Comparison of ENCODE assay signal across 14 cellular contexts in genomic region chr2:29065479-29065847, GRCh38. TPM values are rescaled to one million over a fixed set of nuclear protein-coding genes. Genes with fewer than 3 reads are reported as not detected.
DNase-seq lines count a peak whose midpoint lies in the region; ATAC-seq and TF ChIP-seq lines count a peak whose summit lies in the region.
"Had no signal": no experiment of that assay in that cellular context is flagged by ENCODE, and none has a peak within 500 bp of the region (broad histone marks: within the 10 kb centered on the region; RNA-seq: fewer than 3 reads in every experiment).

No MANE protein-coding gene starts in this region.

- no peaks in the 10 kb centered on the region for H4K20me1 ChIP-seq in mammary epithelial cell (ENCODE audit: insufficient read depth, low read length)

- no peak for TF ChIP-seq POLR2A in gastrocnemius medialis (IDR thresholded peaks at IDR 0.05)

- no peak for TF ChIP-seq CTCF in mammary epithelial cell (conservative IDR thresholded peaks at IDR 0.05 in 1 of 2, IDR thresholded peaks at IDR 0.05 in 1 of 2; ENCODE audit: extremely low read depth in 1 of 2, insufficient read depth in 1 of 2, low read depth in 1 of 2, low read length in 2 of 2)
- no peak for TF ChIP-seq CTCF in gastrocnemius medialis (IDR thresholded peaks at IDR 0.05 in 4 of 5, conservative IDR thresholded peaks at IDR 0.05 in 1 of 5)

- H3K27ac Mint-ChIP-seq in T-helper 2 cell treated with Interferon-gamma antibody and Interleukin-4, amounts not matched to agents 5 μg/mL and 100 μg/mL, for 36 hours: no peak overlapping the region
- H3K27ac Mint-ChIP-seq: activated CD4-positive, alpha-beta memory T cell treated with anti-CD3 and anti-CD28 coated beads for 36 hours; activated T-helper 1 cell treated with anti-CD3 and anti-CD28 coated beads, Interleukin-12 subunit alpha, Interleukin-12 subunit beta, Interleukin-2, Interleukin-4 antibody, amounts not matched to agents 30 ng/mL and 10 ng/mL and 1 ng/mL, durations not matched to agents 14 hours and 24 hours and 36 hours; CD8-positive, alpha-beta T cell had no signal

- dilution Hi-C loops in mammary epithelial cell (cut with HindIII; ENCODE audit: low sequenced_read_pairs): no loop called here

- no peaks in the 10 kb centered on the region for H3K79me2 ChIP-seq in mammary epithelial cell (ENCODE audit: insufficient read depth, low read length)

- 14% methylated on average over 4 of the region's 4 CpGs for WGBS in mammary epithelial cell (ENCODE audit: low coverage, missing lambda C conversion rate)

- H3K4me1 Mint-ChIP-seq in T-helper 2 cell treated with Interferon-gamma antibody and Interleukin-4, amounts not matched to agents 5 μg/mL and 100 μg/mL, for 36 hours (ENCODE audit: low read depth): no peaks in the 10 kb centered on the region

- H3K9me3 ChIP-seq in mammary epithelial cell (replicated peaks; ENCODE audit: insufficient read depth, low read length) (no peaks in the 10 kb centered on the region), gastrocnemius medialis (no peaks in the 10 kb centered on the region)

- BruUV-seq in mammary epithelial cell (replicated peaks; lab: Mats Ljungman, UMichigan): no TSS peak

- DNase-seq in C1 segment of cervical spinal cord (lab: John Stamatoyannopoulos, UW) (peak in 8 of 14 donors; percentile 54 to 84 (median 67)), mammary epithelial cell (peak; percentile 29), gastrocnemius medialis (no peak), RPMI8226 (no peak)
- no peak for DNase-seq in T-helper 2 cell treated with Interferon-gamma antibody and Interleukin-4, amounts not matched to agents 5 μg/mL and 100 μg/mL, for 36 hours (ENCODE audit: low spot score)
- DNase-seq: activated CD4-positive, alpha-beta memory T cell treated with anti-CD3 and anti-CD28 coated beads for 36 hours; CD8-positive, alpha-beta T cell; KBM-7; stimulated activated naive CD4-positive, alpha-beta T cell; SW 1271 had no signal

- intact Hi-C loops in mammary epithelial cell (cut with micrococcal nuclease): no loop called here
- intact Hi-C loops in gastrocnemius medialis (cut with DNase I; ENCODE audit: low total_unique reads): no loop called here

- ATAC-seq in gastrocnemius medialis: no peak
- ATAC-seq in GM21529 (IDR thresholded peaks at IDR 0.05; ENCODE audit: unreplicated experiment): no peak
- no peak for ATAC-seq in HG03280 (IDR thresholded peaks at IDR 0.05; ENCODE audit: unreplicated experiment)
- ATAC-seq: CD8-positive, alpha-beta T cell had no signal

- H3K27me3 ChIP-seq in mammary epithelial cell (ENCODE audit: insufficient read depth, low read length) (no peaks in the 10 kb centered on the region), layer of hippocampus (ENCODE audit: control insufficient read depth, insufficient read depth, low read length) (peaks cover 2% of the 10 kb centered on the region), gastrocnemius medialis (no peaks in the 10 kb centered on the region)

- no peaks in the 10 kb centered on the region for H3K36me3 ChIP-seq in mammary epithelial cell (ENCODE audit: insufficient read depth, low read length)
- H3K36me3 ChIP-seq in gastrocnemius medialis: no peaks in the 10 kb centered on the region

- no peaks in the 10 kb centered on the region for H3K9me3 Mint-ChIP-seq in T-helper 2 cell treated with Interferon-gamma antibody and Interleukin-4, amounts not matched to agents 5 μg/mL and 100 μg/mL, for 36 hours
- H3K9me3 Mint-ChIP-seq: activated CD4-positive, alpha-beta memory T cell treated with anti-CD3 and anti-CD28 coated beads for 36 hours; activated T-helper 1 cell treated with anti-CD3 and anti-CD28 coated beads, Interleukin-12 subunit alpha, Interleukin-12 subunit beta, Interleukin-2, Interleukin-4 antibody, amounts not matched to agents 30 ng/mL and 10 ng/mL and 1 ng/mL, durations not matched to agents 14 hours and 24 hours and 36 hours; CD8-positive, alpha-beta T cell had no signal

- peak overlapping the region; percentile 87 for H2AFZ ChIP-seq in mammary epithelial cell (ENCODE audit: low read depth, low read length)

- H3K27ac ChIP-seq in mammary epithelial cell (ENCODE audit: insufficient read depth, low read depth, low read length) (peak overlapping the region; percentile 51), layer of hippocampus (ENCODE audit: low read depth, low read length) (peak overlapping the region; percentile 92), gastrocnemius medialis (peak overlapping the region in 3 of 4 donors; percentile 27 to 50 (median 32))

- in situ Hi-C loops in mammary epithelial cell (cut with MboI; ENCODE audit: low sequenced_read_pairs in 2 of 2) (loop anchor here (5.0 kb wide), 2 partner anchors 42 to 47 kb away; no protein-coding TSS in a partner anchor), gastrocnemius medialis (cut with MboI; ENCODE audit: low sequenced_read_pairs in 4 of 4) (no loop called here)

- peaks cover 56% of the 10 kb centered on the region for H3K4me1 ChIP-seq in mammary epithelial cell (ENCODE audit: insufficient read depth, low read length)
- peaks cover 24 to 27% of the 10 kb centered on the region in 2 donors for H3K4me1 ChIP-seq in gastrocnemius medialis

- H3K36me3 Mint-ChIP-seq in T-helper 2 cell treated with Interferon-gamma antibody and Interleukin-4, amounts not matched to agents 5 μg/mL and 100 μg/mL, for 36 hours (ENCODE audit: low read depth): no peaks in the 10 kb centered on the region
- H3K36me3 Mint-ChIP-seq: activated CD4-positive, alpha-beta memory T cell treated with anti-CD3 and anti-CD28 coated beads for 36 hours; CD8-positive, alpha-beta T cell had no signal

- peak overlapping the region; percentile 1 for H3K4me2 ChIP-seq in mammary epithelial cell (ENCODE audit: insufficient read depth, low read depth, low read length)

- CTCF ChIA-PET in mammary epithelial cell (lab: Charles Lee; ENCODE audit: low non-redundant PET): no interaction called here

- H3K4me3 Mint-ChIP-seq in T-helper 2 cell treated with Interferon-gamma antibody and Interleukin-4, amounts not matched to agents 5 μg/mL and 100 μg/mL, for 36 hours: no peak overlapping the region
- H3K4me3 Mint-ChIP-seq: activated CD4-positive, alpha-beta memory T cell treated with anti-CD3 and anti-CD28 coated beads for 36 hours; activated T-helper 1 cell treated with anti-CD3 and anti-CD28 coated beads, Interleukin-12 subunit alpha, Interleukin-12 subunit beta, Interleukin-2, Interleukin-4 antibody, amounts not matched to agents 30 ng/mL and 10 ng/mL and 1 ng/mL, durations not matched to agents 14 hours and 24 hours and 36 hours; CD8-positive, alpha-beta T cell had no signal

- H3K4me3 ChIP-seq in mammary epithelial cell (replicated peaks in 1 of 3; ENCODE audit: insufficient read depth in 1 of 3, low read depth in 2 of 3, low read length in 3 of 3) (no peak overlapping the region), gastrocnemius medialis (no peak overlapping the region)

- no peak overlapping the region for H3K9ac ChIP-seq in mammary epithelial cell (ENCODE audit: insufficient read depth, low read length)

- no peaks in the 10 kb centered on the region for H3K27me3 Mint-ChIP-seq in T-helper 2 cell treated with Interferon-gamma antibody and Interleukin-4, amounts not matched to agents 5 μg/mL and 100 μg/mL, for 36 hours (ENCODE audit: low read depth)
- H3K27me3 Mint-ChIP-seq: activated CD4-positive, alpha-beta memory T cell treated with anti-CD3 and anti-CD28 coated beads for 36 hours had no signal

RNA-seq across cellular contexts. Expression of gene PCARE, which starts 8.9 kb away (rescaled TPM):
- total RNA-seq in mammary epithelial cell (under 1 TPM in 1 of 2 donors, not detected in 1; under 0.01 TPM), gastrocnemius medialis (1 to 10 TPM in 1 of 4 donors, under 1 TPM in 2, not detected in 1; 0.03 to 1.3 (median 0.36) TPM)
- polyA plus RNA-seq in mammary epithelial cell: 0.05 TPM
- not detected for polyA minus RNA-seq in mammary epithelial cell
- total RNA-seq: activated CD4-positive, alpha-beta memory T cell treated with anti-CD3 and anti-CD28 coated beads for 36 hours; activated T-helper 1 cell treated with anti-CD3 and anti-CD28 coated beads, Interleukin-12 subunit alpha, Interleukin-12 subunit beta, Interleukin-2, Interleukin-4 antibody, amounts not matched to agents 30 ng/mL and 10 ng/mL and 1 ng/mL, durations not matched to agents 14 hours and 24 hours and 36 hours; CD8-positive, alpha-beta T cell had no signal

RNA-seq across cellular contexts. Expression of gene CLIP4, which starts 49.8 kb away (rescaled TPM):
- 100 to 1,000 TPM in 1 of 2 donors, 10 to 100 TPM in 1; 89.8 to 257 TPM for total RNA-seq in mammary epithelial cell
- 37.2 TPM for polyA plus RNA-seq in mammary epithelial cell
- 51.4 TPM for polyA minus RNA-seq in mammary epithelial cell
- total RNA-seq in gastrocnemius medialis: 100 to 1,000 TPM; 200 to 422 (median 265) TPM

Comparison
In these comparisons a context has a peak if more than half of its experiments do, and no peak if none do; other contexts are left out.
1. DNase-seq: peak in C1 segment of cervical spinal cord (8 of 14) and mammary epithelial cell (single experiment); none in gastrocnemius medialis (0 of 2), RPMI8226 (single experiment) and T-helper 2 cell treated with Interferon-gamma antibody and Interleukin-4, amounts not matched to agents 5 μg/mL and 100 μg/mL, for 36 hours (single experiment).
2. H3K27ac ChIP-seq: peak in every context shown above with its lines; median percentile 92 in layer of hippocampus; 51 in mammary epithelial cell; 32 in gastrocnemius medialis.
3. in situ Hi-C loops: an anchor here in mammary epithelial cell (5.0 kb wide); none called in gastrocnemius medialis.